17 cellular contexts compared by ENCODE assay signal in genomic region chr6:18632670-18633410, GRCh38.
A peak's percentile ranks its signal among the peaks of the same experiment; 100 is the strongest.
DNase-seq lines count a peak whose midpoint lies in the region; ATAC-seq and TF ChIP-seq lines count a peak whose summit lies in the region.
"Had no signal": no experiment of that assay in that cellular context is flagged by ENCODE, and none has a peak within 500 bp of the region (broad histone marks: within the 10 kb centered on the region; RNA-seq: fewer than 3 reads in every experiment).

No MANE protein-coding gene starts in this region.

- H3K4me3 ChIP-seq in NB4 (ENCODE audit: low read depth, low read length): no peak overlapping the region
- H3K4me3 ChIP-seq in choroid plexus epithelial cell (ENCODE audit: low read depth, low read length): no peak overlapping the region
- H3K4me3 ChIP-seq in mucosa of descending colon: no peak overlapping the region
- H3K4me3 ChIP-seq: heart right ventricle, neural progenitor cell, SJCRH30, skin epidermis had no signal

- H3K4me1 Mint-ChIP-seq in T-cell: no peaks in the 10 kb centered on the region
- H3K4me1 Mint-ChIP-seq: CD14-positive monocyte had no signal

- ATAC-seq in T-cell (replicated peaks in 1 of 4) (no peak), HG02588 (IDR thresholded peaks at IDR 0.05; ENCODE audit: unreplicated experiment) (no peak), mucosa of descending colon (no peak)
- ATAC-seq: heart right ventricle had no signal

- H3K4me1 ChIP-seq in mucosa of descending colon (ENCODE audit: low read depth): no peaks in the 10 kb centered on the region
- H3K4me1 ChIP-seq: heart right ventricle, neural progenitor cell, SJCRH30 had no signal

- H3K27ac Mint-ChIP-seq in T-cell: no peak overlapping the region
- H3K27ac Mint-ChIP-seq: CD14-positive monocyte, H9, neural progenitor cell had no signal

- no peak for TF ChIP-seq POLR2A in NB4 (IDR thresholded peaks at IDR 0.05; ENCODE audit: extremely low read depth, insufficient read length)

- H3K36me3 ChIP-seq in mucosa of descending colon (ENCODE audit: low read depth): no peaks in the 10 kb centered on the region
- H3K36me3 ChIP-seq: heart right ventricle, neural progenitor cell, SJCRH30 had no signal

- POLR2A ChIA-PET in T-cell (lab: Charles Lee): interaction anchor here in 1 of 2 donors (0.6 kb wide), 1 partner anchor 433 kb away, joined by 3 read pairs; no protein-coding TSS in a partner anchor

- peak; percentile 30 for DNase-seq in EH (ENCODE audit: low read depth)
- DNase-seq in NB4 (ENCODE audit: low read depth): peak; percentile 4
- DNase-seq in choroid plexus epithelial cell (ENCODE audit: low read depth): peak; percentile 44
- peak; percentile 1 to 67 for DNase-seq in lung microvascular endothelial cell (ENCODE audit: low read depth in 2 of 2)
- no peak for DNase-seq in T-cell
- DNase-seq in mucosa of descending colon: no peak
- no peak for DNase-seq in NCI-H510A (lab: John Stamatoyannopoulos, UW)
- DNase-seq: GF-D8, H9, heart right ventricle, NCI-H1417, NCI-H69 had no signal

- H3K36me3 Mint-ChIP-seq in T-cell: no peaks in the 10 kb centered on the region
- H3K36me3 Mint-ChIP-seq: CD14-positive monocyte, neural progenitor cell had no signal

- intact Hi-C loops in mucosa of descending colon (cut with DNase I, micrococcal nuclease): no loop called here

- no peaks in the 10 kb centered on the region for H3K9me3 Mint-ChIP-seq in T-cell
- H3K9me3 Mint-ChIP-seq: CD14-positive monocyte, H9, neural progenitor cell had no signal

- TF ChIP-seq CTCF in NB4 (IDR thresholded peaks at IDR 0.05; ENCODE audit: low read depth, low read length) (no peak), choroid plexus epithelial cell (conservative IDR thresholded peaks at IDR 0.05; ENCODE audit: low read depth, low read length) (no peak), mucosa of descending colon (IDR thresholded peaks at IDR 0.05) (no peak)

- CTCF ChIA-PET in T-cell (lab: Charles Lee): interaction anchor here in 1 of 2 donors (0.6 kb wide), 1 partner anchor 648 kb away, joined by 6 read pairs; no protein-coding TSS in a partner anchor

- H3K4me3 Mint-ChIP-seq in T-cell: no peak overlapping the region
- H3K4me3 Mint-ChIP-seq: CD14-positive monocyte, H9, neural progenitor cell had no signal

- H3K27me3 Mint-ChIP-seq in T-cell: peaks cover 0 to 3% of the 10 kb centered on the region in 2 donors

- H3K9me3 ChIP-seq in mucosa of descending colon: no peaks in the 10 kb centered on the region
- H3K9me3 ChIP-seq: heart right ventricle, SJCRH30 had no signal

Comparison
In these comparisons a context has a peak if more than half of its experiments do, and no peak if none do; other contexts are left out.
1. DNase-seq: peak in EH (single experiment), NB4 (single experiment), choroid plexus epithelial cell (single experiment) and lung microvascular endothelial cell (2 of 2); none in T-cell (0 of 34), mucosa of descending colon (0 of 3) and NCI-H510A (single experiment).